Comparison of ENCODE assay signal across 1 cellular context in genomic region chrX:10619311-10620015, GRCh38.
TF ChIP-seq lines count a peak whose summit lies in the region.

No MANE protein-coding gene starts in this region.

TF ChIP-seq in HepG2, 621 proteins besides CTCF, POLR2A, EP300 and RAD21 (continued from another document):
- TF ChIP-seq, protein P1, sequence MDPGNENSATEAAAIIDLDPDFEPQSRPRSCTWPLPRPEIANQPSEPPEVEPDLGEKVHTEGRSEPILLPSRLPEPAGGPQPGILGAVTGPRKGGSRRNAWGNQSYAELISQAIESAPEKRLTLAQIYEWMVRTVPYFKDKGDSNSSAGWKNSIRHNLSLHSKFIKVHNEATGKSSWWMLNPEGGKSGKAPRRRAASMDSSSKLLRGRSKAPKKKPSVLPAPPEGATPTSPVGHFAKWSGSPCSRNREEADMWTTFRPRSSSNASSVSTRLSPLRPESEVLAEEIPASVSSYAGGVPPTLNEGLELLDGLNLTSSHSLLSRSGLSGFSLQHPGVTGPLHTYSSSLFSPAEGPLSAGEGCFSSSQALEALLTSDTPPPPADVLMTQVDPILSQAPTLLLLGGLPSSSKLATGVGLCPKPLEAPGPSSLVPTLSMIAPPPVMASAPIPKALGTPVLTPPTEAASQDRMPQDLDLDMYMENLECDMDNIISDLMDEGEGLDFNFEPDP (CRISPR knock-in tag; conservative IDR thresholded peaks at IDR 0.05) = no peak
- TF ChIP-seq JDP2 (CRISPR knock-in tag; IDR thresholded peaks at IDR 0.05; ENCODE audit: borderline replicate concordance) = no peak
TF ChIP-seq in HepG2: peak in this region for 0.
